Comparison of ENCODE assay signal across 25 cellular contexts in the genomic region with DNA sequence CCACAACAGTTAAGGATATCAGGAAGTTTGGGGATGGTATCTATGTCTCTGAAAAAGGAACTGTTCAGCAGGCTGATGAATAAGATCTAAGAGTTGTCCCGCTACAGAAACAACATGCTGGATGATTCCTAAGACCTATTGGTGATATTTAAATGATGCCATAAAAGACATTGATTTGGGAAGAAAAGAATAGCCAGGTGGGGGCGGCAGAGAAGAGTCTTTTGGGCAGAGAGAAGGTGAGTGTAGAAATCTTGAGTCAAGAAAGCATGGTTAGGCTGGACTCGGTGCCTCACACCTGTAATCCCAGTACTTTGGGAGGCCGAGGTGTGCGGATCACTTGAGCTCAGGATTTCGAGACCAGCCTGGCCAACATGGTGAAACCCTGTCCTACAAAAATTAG.
"Had no signal": no experiment of that assay in that cellular context is flagged by ENCODE, and none has a peak within 500 bp of the region (broad histone marks: within the 10 kb centered on the region; RNA-seq: fewer than 3 reads in every experiment).

No MANE protein-coding gene starts in this region.

- H3K27me3 ChIP-seq: body of pancreas, cardiac muscle cell, neutrophil, ovary, right lobe of liver, tibial artery had no signal

- H3K4me3 Mint-ChIP-seq: activated B cell treated with CpG ODN at 0.5 μM for 24 hours; activated CD4-positive, alpha-beta T cell treated with anti-CD3 and anti-CD28 coated beads for 36 hours; activated naive CD4-positive, alpha-beta T cell treated with anti-CD3 and anti-CD28 coated beads for 36 hours; activated naive CD8-positive, alpha-beta T cell treated with anti-CD3 and anti-CD28 coated beads, Interleukin-2, amount 50 U/mL, for 24 hours; activated T-cell treated with anti-CD3 and anti-CD28 coated beads, Interleukin-2, amount 50 U/mL, for 4 hours; immature natural killer cell; naive thymus-derived CD4-positive, alpha-beta T cell; stimulated activated effector memory CD8-positive, alpha-beta T cell treated with anti-CD3 and anti-CD28 coated beads, Interleukin-12 subunit alpha, Interleukin-12 subunit beta, amount 100 ng/mL, for 72 hours; stimulated activated naive CD8-positive, alpha-beta T cell treated with anti-CD3 and anti-CD28 coated beads, Interleukin-15, amount 100 ng/mL, for 72 hours had no signal

- H3K36me3 ChIP-seq: neutrophil, ovary had no signal

- H3K9me3 ChIP-seq: body of pancreas, neutrophil, ovary, right lobe of liver, tibial artery had no signal

- H3K4me1 ChIP-seq: body of pancreas, right lobe of liver, tibial artery had no signal

- H3K27ac ChIP-seq: body of pancreas, cardiac muscle cell, epithelial cell of prostate, neutrophil, ovary, right lobe of liver, skin epidermis, tibial artery had no signal

- H3K4me1 Mint-ChIP-seq: activated B cell treated with CpG ODN at 0.5 μM for 24 hours; activated CD4-positive, alpha-beta T cell treated with anti-CD3 and anti-CD28 coated beads for 36 hours; activated naive CD8-positive, alpha-beta T cell treated with anti-CD3 and anti-CD28 coated beads, Interleukin-2, amount 50 U/mL, for 24 hours; immature natural killer cell; naive thymus-derived CD4-positive, alpha-beta T cell; stimulated activated effector memory CD8-positive, alpha-beta T cell treated with anti-CD3 and anti-CD28 coated beads, Interleukin-12 subunit alpha, Interleukin-12 subunit beta, amount 100 ng/mL, for 72 hours; stimulated activated naive CD8-positive, alpha-beta T cell treated with anti-CD3 and anti-CD28 coated beads, Interleukin-15, amount 100 ng/mL, for 72 hours had no signal

- H3K4me3 ChIP-seq: body of pancreas, cardiac muscle cell, lung, ovary, right lobe of liver, skin epidermis, tibial artery had no signal

- DNase-seq: activated B cell treated with CpG ODN at 0.5 μM for 24 hours; activated CD4-positive, alpha-beta T cell treated with anti-CD3 and anti-CD28 coated beads for 36 hours; activated CD4-positive, alpha-beta T cell treated with anti-CD3 and anti-CD28 coated beads, Interleukin-2, amount 50 U/mL, for 48 hours; activated CD8-positive, alpha-beta memory T cell treated with anti-CD3 and anti-CD28 coated beads, Interleukin-2, amount 50 U/mL, for 48 hours; activated naive CD4-positive, alpha-beta T cell treated with anti-CD3 and anti-CD28 coated beads for 36 hours; activated naive CD8-positive, alpha-beta T cell treated with anti-CD3 and anti-CD28 coated beads, Interleukin-2, amount 50 U/mL, for 24 hours; activated T-cell treated with anti-CD3 and anti-CD28 coated beads, Interleukin-2, amount 50 U/mL, for 4 hours; body of pancreas; cortex of kidney; foreskin fibroblast; immature natural killer cell; naive thymus-derived CD4-positive, alpha-beta T cell; ovary; right lobe of liver; stimulated activated CD4-positive, alpha-beta T cell treated with anti-CD3 and anti-CD28 coated beads, Interleukin-1b, Interleukin-23, amount 100 ng/mL, for 48 hours; stimulated activated naive CD8-positive, alpha-beta T cell treated with anti-CD3 and anti-CD28 coated beads, Interleukin-15, amount 100 ng/mL, for 72 hours; T-helper 1 cell; tibial artery had no signal

- H3K9me3 Mint-ChIP-seq: activated B cell treated with CpG ODN at 0.5 μM for 24 hours; activated naive CD4-positive, alpha-beta T cell treated with anti-CD3 and anti-CD28 coated beads for 36 hours; activated naive CD8-positive, alpha-beta T cell treated with anti-CD3 and anti-CD28 coated beads, Interleukin-2, amount 50 U/mL, for 24 hours; activated T-cell treated with anti-CD3 and anti-CD28 coated beads, Interleukin-2, amount 50 U/mL, for 4 hours; activated T-helper 2 cell treated with anti-CD3 and anti-CD28 coated beads, Interferon-gamma antibody, Interleukin-2, Interleukin-4, amounts not matched to agents 10 μg/mL and 5 μg/mL and 100 μg/mL, durations not matched to agents 14 hours and 24 hours and 36 hours; immature natural killer cell; naive thymus-derived CD4-positive, alpha-beta T cell; stimulated activated effector memory CD8-positive, alpha-beta T cell treated with anti-CD3 and anti-CD28 coated beads, Interleukin-12 subunit alpha, Interleukin-12 subunit beta, amount 100 ng/mL, for 72 hours; stimulated activated naive CD8-positive, alpha-beta T cell treated with anti-CD3 and anti-CD28 coated beads, Interleukin-15, amount 100 ng/mL, for 72 hours had no signal

- H3K27me3 Mint-ChIP-seq: activated B cell treated with CpG ODN at 0.5 μM for 24 hours; activated CD4-positive, alpha-beta T cell treated with anti-CD3 and anti-CD28 coated beads for 36 hours; activated naive CD8-positive, alpha-beta T cell treated with anti-CD3 and anti-CD28 coated beads, Interleukin-2, amount 50 U/mL, for 24 hours; naive thymus-derived CD4-positive, alpha-beta T cell; stimulated activated naive CD8-positive, alpha-beta T cell treated with anti-CD3 and anti-CD28 coated beads, Interleukin-15, amount 100 ng/mL, for 72 hours had no signal

- ATAC-seq: activated CD4-positive, alpha-beta T cell treated with anti-CD3 and anti-CD28 coated beads for 36 hours; activated naive CD8-positive, alpha-beta T cell treated with anti-CD3 and anti-CD28 coated beads, Interleukin-2, amount 50 U/mL, for 24 hours; activated T-cell treated with anti-CD3 and anti-CD28 coated beads, Interleukin-2, amount 50 U/mL, for 4 hours; body of pancreas; naive thymus-derived CD4-positive, alpha-beta T cell; right lobe of liver; stimulated activated effector memory CD8-positive, alpha-beta T cell treated with anti-CD3 and anti-CD28 coated beads, Interleukin-12 subunit alpha, Interleukin-12 subunit beta, amount 100 ng/mL, for 72 hours; stimulated activated naive CD8-positive, alpha-beta T cell treated with anti-CD3 and anti-CD28 coated beads, Interleukin-15, amount 100 ng/mL, for 72 hours had no signal

- H3K27ac Mint-ChIP-seq: activated B cell treated with CpG ODN at 0.5 μM for 24 hours; activated naive CD4-positive, alpha-beta T cell treated with anti-CD3 and anti-CD28 coated beads for 36 hours; activated naive CD8-positive, alpha-beta T cell treated with anti-CD3 and anti-CD28 coated beads, Interleukin-2, amount 50 U/mL, for 24 hours; activated T-helper 2 cell treated with anti-CD3 and anti-CD28 coated beads, Interferon-gamma antibody, Interleukin-2, Interleukin-4, amounts not matched to agents 10 μg/mL and 5 μg/mL and 100 μg/mL, durations not matched to agents 14 hours and 24 hours and 36 hours; stimulated activated effector memory CD8-positive, alpha-beta T cell treated with anti-CD3 and anti-CD28 coated beads, Interleukin-12 subunit alpha, Interleukin-12 subunit beta, amount 100 ng/mL, for 72 hours had no signal
